In the genomic region with DNA sequence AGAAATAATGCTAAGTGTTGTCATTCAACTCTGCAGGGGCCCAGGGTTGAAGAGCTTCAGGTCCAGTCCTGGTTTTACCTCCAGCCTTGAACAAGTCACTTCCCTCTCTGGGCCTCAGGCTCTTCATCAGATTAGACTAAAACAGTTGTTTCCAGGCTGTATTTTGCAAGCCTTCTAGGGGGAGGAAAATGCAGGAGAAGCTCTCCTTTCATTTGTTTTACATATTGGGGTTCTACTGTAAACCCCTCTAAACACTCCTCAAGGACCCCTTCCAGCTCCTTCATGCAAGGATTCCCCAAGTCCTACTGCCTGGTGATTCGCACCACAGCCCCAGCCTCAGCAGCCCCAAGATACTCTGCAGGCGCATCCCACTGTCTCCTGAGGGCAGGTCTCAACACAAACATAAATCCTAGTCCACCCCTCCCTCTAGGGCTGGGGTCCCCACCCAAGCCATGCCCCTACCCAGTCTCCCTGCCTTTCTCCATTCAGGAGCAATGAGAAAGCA, we compare ENCODE assay signal across 10 cellular contexts. TPM values are rescaled to one million over a fixed set of nuclear protein-coding genes. Genes with fewer than 3 reads are reported as not detected.
DNase-seq lines count a peak whose midpoint lies in the region; ATAC-seq and TF ChIP-seq lines count a peak whose summit lies in the region.
"Had no signal": no experiment of that assay in that cellular context is flagged by ENCODE, and none has a peak within 500 bp of the region (broad histone marks: within the 10 kb centered on the region; RNA-seq: fewer than 3 reads in every experiment).

No MANE protein-coding gene starts in this region.

- peaks cover 9% of the 10 kb centered on the region for H3K4me1 Mint-ChIP-seq in activated naive CD4-positive, alpha-beta T cell treated with anti-CD3 and anti-CD28 coated beads for 36 hours (ENCODE audit: low read depth)
- H3K4me1 Mint-ChIP-seq in activated naive CD4-positive, alpha-beta T cell treated with anti-CD3 and anti-CD28 coated beads, Interleukin-2, amount 10 ng/mL, durations not matched to agents 7 days and 5 days = no peaks in the 10 kb centered on the region
- H3K4me1 Mint-ChIP-seq in stimulated activated naive B cell treated with anti-CD40 and anti-IgM and Interleukin-4, amounts not matched to agents 10 μg/mL and 1 μg/mL and 100 μg/mL, for 72 hours = peaks cover 0 to 1% of the 10 kb centered on the region in 2 donors

- TF ChIP-seq CTCF in foreskin fibroblast (IDR thresholded peaks at IDR 0.05; ENCODE audit: low read depth, low read length) = no peak

- no peaks in the 10 kb centered on the region for H3K36me3 Mint-ChIP-seq in activated naive CD4-positive, alpha-beta T cell treated with anti-CD3 and anti-CD28 coated beads for 36 hours (ENCODE audit: low read depth)
- no peaks in the 10 kb centered on the region for H3K36me3 Mint-ChIP-seq in activated naive CD4-positive, alpha-beta T cell treated with anti-CD3 and anti-CD28 coated beads, Interleukin-2, amount 10 ng/mL, durations not matched to agents 7 days and 5 days
- no peaks in the 10 kb centered on the region for H3K36me3 Mint-ChIP-seq in stimulated activated naive B cell treated with anti-CD40 and anti-IgM and Interleukin-4, amounts not matched to agents 10 μg/mL and 1 μg/mL and 100 μg/mL, for 72 hours

- no peaks in the 10 kb centered on the region for H3K9me3 Mint-ChIP-seq in activated naive CD4-positive, alpha-beta T cell treated with anti-CD3 and anti-CD28 coated beads for 36 hours
- H3K9me3 Mint-ChIP-seq in activated naive CD4-positive, alpha-beta T cell treated with anti-CD3 and anti-CD28 coated beads, Interleukin-2, amount 10 ng/mL, durations not matched to agents 7 days and 5 days = no peaks in the 10 kb centered on the region
- no peaks in the 10 kb centered on the region for H3K9me3 Mint-ChIP-seq in stimulated activated naive B cell treated with anti-CD40 and anti-IgM and Interleukin-4, amounts not matched to agents 10 μg/mL and 1 μg/mL and 100 μg/mL, for 72 hours

- H3K4me3 ChIP-seq in foreskin fibroblast (ENCODE audit: low read depth in 1 of 2, low read length in 2 of 2) = no peak overlapping the region

- intact Hi-C loops in activated naive CD4-positive, alpha-beta T cell treated with anti-CD3 and anti-CD28 coated beads for 36 hours (cut with micrococcal nuclease) = no loop called here

- H3K27ac Mint-ChIP-seq in activated naive CD4-positive, alpha-beta T cell treated with anti-CD3 and anti-CD28 coated beads for 36 hours = no peak overlapping the region
- no peak overlapping the region for H3K27ac Mint-ChIP-seq in activated naive CD4-positive, alpha-beta T cell treated with anti-CD3 and anti-CD28 coated beads, Interleukin-2, amount 10 ng/mL, durations not matched to agents 7 days and 5 days
- no peak overlapping the region for H3K27ac Mint-ChIP-seq in stimulated activated naive B cell treated with anti-CD40 and anti-IgM and Interleukin-4, amounts not matched to agents 10 μg/mL and 1 μg/mL and 100 μg/mL, for 72 hours

- CTCF ChIA-PET in activated naive CD4-positive, alpha-beta T cell treated with anti-CD3 and anti-CD28 coated beads for 36 hours (lab: Charles Lee) = interaction anchor here (0.7 kb wide), 1 partner anchor 303 kb away, joined by 3 read pairs; no protein-coding TSS in a partner anchor
- CTCF ChIA-PET in activated naive CD4-positive, alpha-beta T cell treated with anti-CD3 and anti-CD28 coated beads, Interleukin-2, amount 10 ng/mL, durations not matched to agents 7 days and 5 days (lab: Charles Lee) = no interaction called here

- H3K4me3 Mint-ChIP-seq in activated naive CD4-positive, alpha-beta T cell treated with anti-CD3 and anti-CD28 coated beads for 36 hours = no peak overlapping the region
- H3K4me3 Mint-ChIP-seq in activated naive CD4-positive, alpha-beta T cell treated with anti-CD3 and anti-CD28 coated beads, Interleukin-2, amount 10 ng/mL, durations not matched to agents 7 days and 5 days = no peak overlapping the region
- H3K4me3 Mint-ChIP-seq in stimulated activated naive B cell treated with anti-CD40 and anti-IgM and Interleukin-4, amounts not matched to agents 10 μg/mL and 1 μg/mL and 100 μg/mL, for 72 hours = no peak overlapping the region

- no peaks in the 10 kb centered on the region for H3K27me3 Mint-ChIP-seq in activated naive CD4-positive, alpha-beta T cell treated with anti-CD3 and anti-CD28 coated beads for 36 hours (ENCODE audit: low read depth)
- H3K27me3 Mint-ChIP-seq in activated naive CD4-positive, alpha-beta T cell treated with anti-CD3 and anti-CD28 coated beads, Interleukin-2, amount 10 ng/mL, durations not matched to agents 7 days and 5 days = peaks cover 23% of the 10 kb centered on the region
- H3K27me3 Mint-ChIP-seq in stimulated activated naive B cell treated with anti-CD40 and anti-IgM and Interleukin-4, amounts not matched to agents 10 μg/mL and 1 μg/mL and 100 μg/mL, for 72 hours = peaks cover 14 to 20% of the 10 kb centered on the region in 2 donors

- peak; percentile 59 to 74 for ATAC-seq in stimulated activated naive B cell treated with anti-CD40 and anti-IgM and Interleukin-4, amounts not matched to agents 10 μg/mL and 1 μg/mL and 100 μg/mL, for 72 hours (replicated peaks)
- no peak for ATAC-seq in HG03108 (IDR thresholded peaks at IDR 0.05; ENCODE audit: unreplicated experiment)
- ATAC-seq: left colon had no signal

- DNase-seq in activated naive CD4-positive, alpha-beta T cell treated with anti-CD3 and anti-CD28 coated beads for 36 hours = peak; percentile 36
- DNase-seq in activated naive CD4-positive, alpha-beta T cell treated with anti-CD3 and anti-CD28 coated beads, Interleukin-2, amount 10 ng/mL, durations not matched to agents 7 days and 5 days = no peak
- DNase-seq in foreskin fibroblast (peak; percentile 18 to 34), NCI-H748 treated with DMSO at 0.1 percent for 48 hours (lab: John Stamatoyannopoulos, UW) (no peak), NCI-H2171 (lab: John Stamatoyannopoulos, UW) (no peak)
- DNase-seq in stimulated activated naive B cell treated with anti-CD40 and anti-IgM and Interleukin-4, amounts not matched to agents 10 μg/mL and 1 μg/mL and 100 μg/mL, for 72 hours = peak; percentile 9

TF ChIP-seq in PFSK-1, 5 proteins besides CTCF, POLR2A, EP300 and RAD21:
- TF ChIP-seq FOXP2 (optimal IDR thresholded peaks at IDR 0.05; ENCODE audit: borderline replicate concordance, extremely low read depth, extremely low read length, insufficient read depth) (no peak), TAF1 (IDR thresholded peaks at IDR 0.05; ENCODE audit: borderline replicate concordance, insufficient read depth, low read length) (peak; percentile 19; the same call in 1 of the 2 replicates), POLR2AphosphoS5 (IDR thresholded peaks at IDR 0.05; ENCODE audit: low read depth, low read length) (peak; percentile 40; the same call in 1 of the 2 replicates), SIN3A (IDR thresholded peaks at IDR 0.05; ENCODE audit: borderline replicate concordance, insufficient read depth, low read length) (no peak)
- TF ChIP-seq, protein P1, sequence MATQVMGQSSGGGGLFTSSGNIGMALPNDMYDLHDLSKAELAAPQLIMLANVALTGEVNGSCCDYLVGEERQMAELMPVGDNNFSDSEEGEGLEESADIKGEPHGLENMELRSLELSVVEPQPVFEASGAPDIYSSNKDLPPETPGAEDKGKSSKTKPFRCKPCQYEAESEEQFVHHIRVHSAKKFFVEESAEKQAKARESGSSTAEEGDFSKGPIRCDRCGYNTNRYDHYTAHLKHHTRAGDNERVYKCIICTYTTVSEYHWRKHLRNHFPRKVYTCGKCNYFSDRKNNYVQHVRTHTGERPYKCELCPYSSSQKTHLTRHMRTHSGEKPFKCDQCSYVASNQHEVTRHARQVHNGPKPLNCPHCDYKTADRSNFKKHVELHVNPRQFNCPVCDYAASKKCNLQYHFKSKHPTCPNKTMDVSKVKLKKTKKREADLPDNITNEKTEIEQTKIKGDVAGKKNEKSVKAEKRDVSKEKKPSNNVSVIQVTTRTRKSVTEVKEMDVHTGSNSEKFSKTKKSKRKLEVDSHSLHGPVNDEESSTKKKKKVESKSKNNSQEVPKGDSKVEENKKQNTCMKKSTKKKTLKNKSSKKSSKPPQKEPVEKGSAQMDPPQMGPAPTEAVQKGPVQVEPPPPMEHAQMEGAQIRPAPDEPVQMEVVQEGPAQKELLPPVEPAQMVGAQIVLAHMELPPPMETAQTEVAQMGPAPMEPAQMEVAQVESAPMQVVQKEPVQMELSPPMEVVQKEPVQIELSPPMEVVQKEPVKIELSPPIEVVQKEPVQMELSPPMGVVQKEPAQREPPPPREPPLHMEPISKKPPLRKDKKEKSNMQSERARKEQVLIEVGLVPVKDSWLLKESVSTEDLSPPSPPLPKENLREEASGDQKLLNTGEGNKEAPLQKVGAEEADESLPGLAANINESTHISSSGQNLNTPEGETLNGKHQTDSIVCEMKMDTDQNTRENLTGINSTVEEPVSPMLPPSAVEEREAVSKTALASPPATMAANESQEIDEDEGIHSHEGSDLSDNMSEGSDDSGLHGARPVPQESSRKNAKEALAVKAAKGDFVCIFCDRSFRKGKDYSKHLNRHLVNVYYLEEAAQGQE (IDR thresholded peaks at IDR 0.05; ENCODE audit: insufficient read depth in 1 of 2, low read depth in 2 of 2, low read length in 2 of 2) = peak in 1 of 2 experiments; percentile 23; a peak in 1 of 4 replicates

RNA-seq across cellular contexts. Expression of gene SDR9C7, which starts 2.7 kb away (rescaled TPM):
- not detected for total RNA-seq in activated naive CD4-positive, alpha-beta T cell treated with anti-CD3 and anti-CD28 coated beads for 36 hours
- not detected for polyA plus RNA-seq in PFSK-1 (2012; ENCODE audit: insufficient read length, low read depth)
- total RNA-seq: left colon; T-helper 1 cell treated with Interleukin-12 subunit alpha and Interleukin-12 subunit beta and Interleukin-4 antibody, amounts not matched to agents 30 ng/mL and 1 ng/mL, for 36 hours had no signal

RNA-seq across cellular contexts. Expression of gene RDH16, which starts 25.9 kb away (rescaled TPM):
- under 1 TPM; 0.54 to 0.69 TPM for total RNA-seq in activated naive CD4-positive, alpha-beta T cell treated with anti-CD3 and anti-CD28 coated beads for 36 hours
- polyA plus RNA-seq in PFSK-1 (2012; ENCODE audit: insufficient read length, low read depth) = 0.24 TPM

Comparison
In these comparisons a context has a peak if more than half of its experiments do, and no peak if none do; other contexts are left out.
1. DNase-seq: peak in activated naive CD4-positive, alpha-beta T cell treated with anti-CD3 and anti-CD28 coated beads for 36 hours (single experiment), foreskin fibroblast (2 of 2) and stimulated activated naive B cell treated with anti-CD40 and anti-IgM and Interleukin-4, amounts not matched to agents 10 μg/mL and 1 μg/mL and 100 μg/mL, for 72 hours (single experiment); none in activated naive CD4-positive, alpha-beta T cell treated with anti-CD3 and anti-CD28 coated beads, Interleukin-2, amount 10 ng/mL, durations not matched to agents 7 days and 5 days (single experiment), NCI-H748 treated with DMSO at 0.1 percent for 48 hours (single experiment) and NCI-H2171 (single experiment).